8 cellular contexts compared by ENCODE assay signal in the genomic region with DNA sequence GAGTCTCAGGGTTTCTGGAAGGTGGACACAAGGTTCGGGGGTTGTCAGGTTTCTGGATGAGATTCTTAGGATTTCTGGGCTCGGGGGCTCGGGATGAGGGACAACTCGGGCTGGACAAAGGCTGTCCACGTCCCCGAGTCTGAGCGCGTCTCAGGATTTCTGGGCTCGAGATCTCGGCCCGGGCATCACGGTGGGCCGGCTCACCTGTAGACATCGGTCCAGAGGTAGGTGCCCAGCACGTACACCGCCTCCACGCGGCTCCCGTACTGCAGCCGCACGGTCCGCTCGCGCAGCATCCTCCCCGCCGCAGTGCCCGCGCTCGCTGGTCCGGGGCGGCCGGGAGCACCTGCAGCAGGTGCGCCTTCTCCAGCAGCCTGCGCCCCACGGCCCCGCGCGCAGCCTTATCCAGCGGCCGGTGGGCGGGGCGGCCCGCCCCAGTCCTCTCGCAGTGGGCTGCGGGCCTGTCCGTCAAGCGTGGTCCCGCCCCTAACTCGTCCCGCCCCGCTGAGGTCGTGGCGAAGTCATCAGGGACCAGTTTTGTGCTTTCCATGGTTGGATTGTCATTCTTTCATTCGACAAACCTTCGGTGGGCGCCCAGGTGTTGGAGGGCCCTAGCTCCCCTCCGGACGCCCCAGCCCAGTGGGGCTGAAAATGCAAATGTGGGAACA. TPM values are rescaled to one million over a fixed set of nuclear protein-coding genes. Genes with fewer than 3 reads are reported as not detected.
DNase-seq lines count a peak whose midpoint lies in the region; ATAC-seq and TF ChIP-seq lines count a peak whose summit lies in the region.

A gene (minus strand): TSS at position 376 of the 668 bp plus-strand sequence. CDS start 80 bp downstream, at position 296.

- in situ Hi-C loops in Caki2 (cut with HindIII; ENCODE audit: low pct_unique_long_range_greater_than_20kb, low sequenced_read_pairs): no loop called here

- no peak within 1 kb of the TSS for H3K4me3 ChIP-seq in fibroblast of mammary gland (ENCODE audit: control insufficient read depth, low read depth, low read length)

- H3K4me3 Mint-ChIP-seq in natural killer cell treated with Interleukin-12 subunit alpha and Interleukin-12 subunit beta and Interleukin-15 and Interleukin-18, amount 100 ng/mL, for 72 hours: no peak within 1 kb of the TSS

- ATAC-seq in HG02642 (IDR thresholded peaks at IDR 0.05; ENCODE audit: poor library complexity, unreplicated experiment): peak; percentile 76
- ATAC-seq in natural killer cell treated with Interleukin-12 subunit alpha and Interleukin-12 subunit beta and Interleukin-15 and Interleukin-18, amount 100 ng/mL, for 72 hours: peak; percentile 80 to 88

- peaks cover 0 to 3% of the 10 kb centered on the region in 2 donors for H3K4me1 Mint-ChIP-seq in natural killer cell treated with Interleukin-12 subunit alpha and Interleukin-12 subunit beta and Interleukin-15 and Interleukin-18, amount 100 ng/mL, for 72 hours (ENCODE audit: low read depth in 2 of 2)

- DNase-seq in Caki2 (ENCODE audit: low read depth): peak; percentile 52
- DNase-seq in NOMO-1 treated with DMSO at 0.1 percent for 48 hours (lab: John Stamatoyannopoulos, UW; ENCODE audit: unreplicated experiment): peak; percentile 55
- DNase-seq in activated T-cell treated with anti-CD3 and anti-CD28 coated beads, Interleukin-2, amount 50 U/mL, for 48 hours: peak; percentile 79 to 80
- DNase-seq in fibroblast of mammary gland (ENCODE audit: low read depth): peak; percentile 19
- no peak for DNase-seq in natural killer cell treated with Interleukin-12 subunit alpha and Interleukin-12 subunit beta and Interleukin-15 and Interleukin-18, amount 100 ng/mL, for 72 hours (ENCODE audit: low spot score)
- peak; percentile 37 for DNase-seq in stimulated activated naive CD4-positive, alpha-beta T cell treated with Interleukin-2 at 50 U/mL for 16 hours (lab: John Stamatoyannopoulos, UW)
- no peak for DNase-seq in NK-92 treated with Interleukin-12 subunit alpha and Interleukin-12 subunit beta, amount 100 ng/mL, for 24 hours (lab: John Stamatoyannopoulos, UW)

- peaks cover 23 to 38% of the 10 kb centered on the region in 2 donors for H3K27me3 Mint-ChIP-seq in natural killer cell treated with Interleukin-12 subunit alpha and Interleukin-12 subunit beta and Interleukin-15 and Interleukin-18, amount 100 ng/mL, for 72 hours

- no peaks in the 10 kb centered on the region for H3K9me3 Mint-ChIP-seq in natural killer cell treated with Interleukin-12 subunit alpha and Interleukin-12 subunit beta and Interleukin-15 and Interleukin-18, amount 100 ng/mL, for 72 hours

- no peak within 1 kb of the TSS for H3K27ac Mint-ChIP-seq in natural killer cell treated with Interleukin-12 subunit alpha and Interleukin-12 subunit beta and Interleukin-15 and Interleukin-18, amount 100 ng/mL, for 72 hours

- no peak for TF ChIP-seq CTCF in fibroblast of mammary gland (conservative IDR thresholded peaks at IDR 0.05; ENCODE audit: control insufficient read depth, insufficient read depth, low read depth, low read length)

- H3K36me3 Mint-ChIP-seq in natural killer cell treated with Interleukin-12 subunit alpha and Interleukin-12 subunit beta and Interleukin-15 and Interleukin-18, amount 100 ng/mL, for 72 hours: no peaks in the 10 kb centered on the region

RNA-seq across cellular contexts. Expression of the gene that starts here (rescaled TPM):
- total RNA-seq in Caki2 (2014; rRNA removed; shearing (Covaris generic); ENCODE audit: low replicate concordance): 0.20 TPM in 1 of 2 replicates, not detected in the other
- total RNA-seq in natural killer cell treated with Interleukin-12 subunit alpha and Interleukin-12 subunit beta and Interleukin-15 and Interleukin-18, amount 100 ng/mL, for 72 hours: not detected

Comparison
In these comparisons a context has a peak if more than half of its experiments do, and no peak if none do; other contexts are left out.
1. Peak in DNase-seq in Caki2; RNA of the gene not detected or under 1 TPM.
2. Peak in ATAC-seq in natural killer cell treated with Interleukin-12 subunit alpha and Interleukin-12 subunit beta and Interleukin-15 and Interleukin-18, amount 100 ng/mL, for 72 hours; RNA of the gene not detected or under 1 TPM.
3. DNase-seq: peak in NOMO-1 treated with DMSO at 0.1 percent for 48 hours (single experiment), activated T-cell treated with anti-CD3 and anti-CD28 coated beads, Interleukin-2, amount 50 U/mL, for 48 hours (2 of 2), fibroblast of mammary gland (single experiment) and stimulated activated naive CD4-positive, alpha-beta T cell treated with Interleukin-2 at 50 U/mL for 16 hours (single experiment); none in natural killer cell treated with Interleukin-12 subunit alpha and Interleukin-12 subunit beta and Interleukin-15 and Interleukin-18, amount 100 ng/mL, for 72 hours (single experiment) and NK-92 treated with Interleukin-12 subunit alpha and Interleukin-12 subunit beta, amount 100 ng/mL, for 24 hours (single experiment).